Comparison of ENCODE assay signal across 16 cellular contexts in genomic region chr2:119786312-119786711, GRCh38.
"Had no signal": no experiment of that assay in that cellular context is flagged by ENCODE, and none has a peak within 500 bp of the region (broad histone marks: within the 10 kb centered on the region; RNA-seq: fewer than 3 reads in every experiment).

No MANE protein-coding gene starts in this region.

- ATAC-seq: activated CD8-positive, alpha-beta T cell treated with anti-CD3 and anti-CD28 coated beads, Interleukin-2, amount 10 ng/mL, durations not matched to agents 7 days and 5 days; lower lobe of right lung; natural killer cell; pancreas; stimulated activated memory B cell treated with anti-CD40 and anti-IgM and Interleukin-4, amounts not matched to agents 10 μg/mL and 1 μg/mL and 100 μg/mL, for 72 hours had no signal

- H3K27ac ChIP-seq: ascending aorta, lower lobe of right lung, pancreas had no signal

- H3K4me3 Mint-ChIP-seq: activated B cell treated with CpG ODN at 0.5 μM for 24 hours; activated CD8-positive, alpha-beta T cell treated with anti-CD3 and anti-CD28 coated beads, Interleukin-2, amount 10 ng/mL, durations not matched to agents 7 days and 5 days; activated naive CD4-positive, alpha-beta T cell treated with anti-CD3 and anti-CD28 coated beads, Interleukin-2, amount 10 ng/mL, durations not matched to agents 7 days and 5 days; activated T-cell treated with anti-CD3 and anti-CD28 coated beads, Interleukin-2, amount 50 U/mL, for 24 hours; natural killer cell; stimulated activated memory B cell treated with anti-CD40 and anti-IgM and Interleukin-4, amounts not matched to agents 10 μg/mL and 1 μg/mL and 100 μg/mL, for 72 hours had no signal

- H3K27me3 Mint-ChIP-seq: activated B cell treated with CpG ODN at 0.5 μM for 24 hours; activated naive CD4-positive, alpha-beta T cell treated with anti-CD3 and anti-CD28 coated beads, Interleukin-2, amount 10 ng/mL, durations not matched to agents 7 days and 5 days; activated T-cell treated with anti-CD3 and anti-CD28 coated beads, Interleukin-2, amount 50 U/mL, for 24 hours; stimulated activated memory B cell treated with anti-CD40 and anti-IgM and Interleukin-4, amounts not matched to agents 10 μg/mL and 1 μg/mL and 100 μg/mL, for 72 hours had no signal

- H3K4me1 ChIP-seq: ascending aorta, lower lobe of right lung, pancreas had no signal

- H3K27ac Mint-ChIP-seq: activated CD8-positive, alpha-beta T cell treated with anti-CD3 and anti-CD28 coated beads, Interleukin-2, amount 10 ng/mL, durations not matched to agents 7 days and 5 days; stimulated activated memory B cell treated with anti-CD40 and anti-IgM and Interleukin-4, amounts not matched to agents 10 μg/mL and 1 μg/mL and 100 μg/mL, for 72 hours had no signal

- H3K36me3 ChIP-seq: ascending aorta, lower lobe of right lung, pancreas, sigmoid colon had no signal

- H3K4me3 ChIP-seq: ascending aorta, lower lobe of right lung, pancreas, sigmoid colon had no signal

- H3K27me3 ChIP-seq: ascending aorta, pancreas, sigmoid colon had no signal

- DNase-seq: activated B cell treated with CpG ODN at 0.5 μM for 24 hours; activated CD4-positive, alpha-beta T cell treated with anti-CD3 and anti-CD28 coated beads for 48 hours; activated CD8-positive, alpha-beta T cell treated with anti-CD3 and anti-CD28 coated beads, Interleukin-2, amount 10 ng/mL, durations not matched to agents 7 days and 5 days; activated naive CD4-positive, alpha-beta T cell treated with anti-CD3 and anti-CD28 coated beads, Interleukin-2, amount 10 ng/mL, durations not matched to agents 7 days and 5 days; activated T-cell treated with anti-CD3 and anti-CD28 coated beads, Interleukin-2, amount 50 U/mL, for 24 hours; cerebellar nuclear complex; cortex of kidney; hippocampal formation; left cardiac atrium; lower lobe of right lung; natural killer cell; pancreas; sigmoid colon; stimulated activated CD4-positive, alpha-beta T cell treated with anti-CD3 and anti-CD28 coated beads, Interleukin-4, amount 100 ng/mL, for 4 hours had no signal

- H3K9me3 ChIP-seq: sigmoid colon had no signal
